In genomic region chr10:91551856-91552255, GRCh38 we compare ENCODE assay signal across 8 cellular contexts.
DNase-seq lines count a peak whose midpoint lies in the region; ATAC-seq and TF ChIP-seq lines count a peak whose summit lies in the region.

No MANE protein-coding gene starts in this region.

- TF ChIP-seq CTCF in NB4 (IDR thresholded peaks at IDR 0.05; ENCODE audit: low read depth, low read length), result peak; percentile 72
- TF ChIP-seq CTCF in cardiac fibroblast (IDR thresholded peaks at IDR 0.05; ENCODE audit: low read depth, low read length), result peak; percentile 90

- no peak for TF ChIP-seq POLR2A in NB4 (IDR thresholded peaks at IDR 0.05; ENCODE audit: extremely low read depth, insufficient read length)

- no peak overlapping the region for H3K4me3 ChIP-seq in NB4 (ENCODE audit: low read depth, low read length)
- no peak overlapping the region for H3K4me3 ChIP-seq in cardiac fibroblast (replicated peaks in 1 of 2; ENCODE audit: low read depth in 2 of 2, low read length in 2 of 2)
- no peak overlapping the region for H3K4me3 ChIP-seq in aorta (ENCODE audit: low read length in 2 of 2)

- no peaks in the 10 kb centered on the region for H3K36me3 ChIP-seq in aorta (ENCODE audit: control insufficient read depth in 1 of 2, insufficient read depth in 2 of 2, low read length in 1 of 2)

- intact Hi-C loops in aorta (cut with DNase I), result loop anchor here (2.0 to 10.0 kb wide), 5 partner anchors 57 to 167 kb away; no protein-coding TSS in a partner anchor

- H3K9me3 ChIP-seq in aorta (ENCODE audit: control insufficient read depth, low read length), result no peaks in the 10 kb centered on the region

- H3K4me1 ChIP-seq in aorta (ENCODE audit: control insufficient read depth in 1 of 2, insufficient read depth in 2 of 2, low read length in 2 of 2), result no peaks in the 10 kb centered on the region

- 77 to 78% methylated on average over 8 of the region's 8 CpGs for WGBS in aorta, 2 donors

- ATAC-seq in aorta (ENCODE audit: low FRiP score) (peak; percentile 83), GM19328 (IDR thresholded peaks at IDR 0.05; ENCODE audit: unreplicated experiment) (no peak)

- no peaks in the 10 kb centered on the region for H3K27me3 ChIP-seq in layer of hippocampus (ENCODE audit: control insufficient read depth, insufficient read depth, low read length)
- no peaks in the 10 kb centered on the region for H3K27me3 ChIP-seq in aorta (ENCODE audit: control insufficient read depth in 1 of 2, insufficient read depth in 2 of 2, low read length in 1 of 2)

- DNase-seq in NCI-H2196 (lab: John Stamatoyannopoulos, UW; ENCODE audit: unreplicated experiment) (peak; percentile 21), NCI-H2196 treated with DMSO at 0.1 percent for 48 hours (lab: John Stamatoyannopoulos, UW; ENCODE audit: unreplicated experiment) (no peak), NB4 (ENCODE audit: low read depth) (peak; percentile 52), cardiac fibroblast (ENCODE audit: low read depth in 2 of 2) (peak; percentile 79 to 87), aorta (no peak), LoVo (ENCODE audit: low spot score) (no peak)

- H3K27ac ChIP-seq in layer of hippocampus (ENCODE audit: low read depth, low read length), result peak overlapping the region; percentile 73
- no peak overlapping the region for H3K27ac ChIP-seq in aorta (ENCODE audit: low read depth in 1 of 2, low read length in 2 of 2)

Comparison
In these comparisons a context has a peak if more than half of its experiments do, and no peak if none do; other contexts are left out.
1. DNase-seq: peak in NCI-H2196 (single experiment), NB4 (single experiment) and cardiac fibroblast (2 of 2); none in NCI-H2196 treated with DMSO at 0.1 percent for 48 hours (single experiment), aorta (0 of 2) and LoVo (single experiment).